Comparison of ENCODE assay signal across 1 cellular context in the genomic region with DNA sequence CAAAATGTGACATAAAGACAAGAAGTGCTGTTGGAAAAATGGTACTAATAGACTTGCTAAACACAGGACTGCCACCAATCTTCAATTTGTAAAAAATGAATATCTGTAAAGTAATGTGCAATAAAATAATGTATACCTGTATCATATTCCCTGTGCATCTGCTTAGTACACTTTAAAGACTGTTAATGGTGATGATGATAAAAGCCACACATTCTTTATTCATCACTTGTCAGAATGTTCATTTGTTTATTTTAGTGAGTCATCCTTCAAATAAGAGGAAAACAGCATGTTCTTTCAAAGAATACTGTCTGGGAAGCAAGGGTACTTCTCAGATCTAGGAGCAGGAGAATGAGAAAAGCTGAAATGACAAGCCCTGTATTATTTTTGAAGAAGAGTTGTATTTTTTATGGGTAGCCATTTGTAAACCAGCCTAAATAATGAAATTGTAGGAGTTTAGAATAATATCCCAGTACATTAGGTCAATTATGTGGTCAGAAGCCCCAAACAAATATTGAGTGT.
TF ChIP-seq lines count a peak whose summit lies in the region.

No MANE protein-coding gene starts in this region.

TF ChIP-seq in HepG2, 621 proteins besides CTCF, POLR2A, EP300 and RAD21 (continued from another document and continues in another):
- TF ChIP-seq ZNF234 (CRISPR knock-in tag; conservative IDR thresholded peaks at IDR 0.05): no peak
- TF ChIP-seq ZNF644 (CRISPR knock-in tag; IDR thresholded peaks at IDR 0.05; ENCODE audit: low read depth): no peak
- no peak for TF ChIP-seq ARNT (IDR thresholded peaks at IDR 0.05)
- no peak for TF ChIP-seq ZNF747 (CRISPR knock-in tag; IDR thresholded peaks at IDR 0.05; ENCODE audit: borderline replicate concordance)
- TF ChIP-seq, protein P1, sequence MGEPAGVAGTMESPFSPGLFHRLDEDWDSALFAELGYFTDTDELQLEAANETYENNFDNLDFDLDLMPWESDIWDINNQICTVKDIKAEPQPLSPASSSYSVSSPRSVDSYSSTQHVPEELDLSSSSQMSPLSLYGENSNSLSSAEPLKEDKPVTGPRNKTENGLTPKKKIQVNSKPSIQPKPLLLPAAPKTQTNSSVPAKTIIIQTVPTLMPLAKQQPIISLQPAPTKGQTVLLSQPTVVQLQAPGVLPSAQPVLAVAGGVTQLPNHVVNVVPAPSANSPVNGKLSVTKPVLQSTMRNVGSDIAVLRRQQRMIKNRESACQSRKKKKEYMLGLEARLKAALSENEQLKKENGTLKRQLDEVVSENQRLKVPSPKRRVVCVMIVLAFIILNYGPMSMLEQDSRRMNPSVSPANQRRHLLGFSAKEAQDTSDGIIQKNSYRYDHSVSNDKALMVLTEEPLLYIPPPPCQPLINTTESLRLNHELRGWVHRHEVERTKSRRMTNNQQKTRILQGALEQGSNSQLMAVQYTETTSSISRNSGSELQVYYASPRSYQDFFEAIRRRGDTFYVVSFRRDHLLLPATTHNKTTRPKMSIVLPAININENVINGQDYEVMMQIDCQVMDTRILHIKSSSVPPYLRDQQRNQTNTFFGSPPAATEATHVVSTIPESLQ (CRISPR knock-in tag; conservative IDR thresholded peaks at IDR 0.05): no peak
- TF ChIP-seq ZNF549 (CRISPR knock-in tag; IDR thresholded peaks at IDR 0.05): no peak
- TF ChIP-seq, protein P2, sequence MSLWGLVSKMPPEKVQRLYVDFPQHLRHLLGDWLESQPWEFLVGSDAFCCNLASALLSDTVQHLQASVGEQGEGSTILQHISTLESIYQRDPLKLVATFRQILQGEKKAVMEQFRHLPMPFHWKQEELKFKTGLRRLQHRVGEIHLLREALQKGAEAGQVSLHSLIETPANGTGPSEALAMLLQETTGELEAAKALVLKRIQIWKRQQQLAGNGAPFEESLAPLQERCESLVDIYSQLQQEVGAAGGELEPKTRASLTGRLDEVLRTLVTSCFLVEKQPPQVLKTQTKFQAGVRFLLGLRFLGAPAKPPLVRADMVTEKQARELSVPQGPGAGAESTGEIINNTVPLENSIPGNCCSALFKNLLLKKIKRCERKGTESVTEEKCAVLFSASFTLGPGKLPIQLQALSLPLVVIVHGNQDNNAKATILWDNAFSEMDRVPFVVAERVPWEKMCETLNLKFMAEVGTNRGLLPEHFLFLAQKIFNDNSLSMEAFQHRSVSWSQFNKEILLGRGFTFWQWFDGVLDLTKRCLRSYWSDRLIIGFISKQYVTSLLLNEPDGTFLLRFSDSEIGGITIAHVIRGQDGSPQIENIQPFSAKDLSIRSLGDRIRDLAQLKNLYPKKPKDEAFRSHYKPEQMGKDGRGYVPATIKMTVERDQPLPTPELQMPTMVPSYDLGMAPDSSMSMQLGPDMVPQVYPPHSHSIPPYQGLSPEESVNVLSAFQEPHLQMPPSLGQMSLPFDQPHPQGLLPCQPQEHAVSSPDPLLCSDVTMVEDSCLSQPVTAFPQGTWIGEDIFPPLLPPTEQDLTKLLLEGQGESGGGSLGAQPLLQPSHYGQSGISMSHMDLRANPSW (CRISPR knock-in tag; IDR thresholded peaks at IDR 0.05; ENCODE audit: borderline replicate concordance): no peak
- TF ChIP-seq, protein P3, sequence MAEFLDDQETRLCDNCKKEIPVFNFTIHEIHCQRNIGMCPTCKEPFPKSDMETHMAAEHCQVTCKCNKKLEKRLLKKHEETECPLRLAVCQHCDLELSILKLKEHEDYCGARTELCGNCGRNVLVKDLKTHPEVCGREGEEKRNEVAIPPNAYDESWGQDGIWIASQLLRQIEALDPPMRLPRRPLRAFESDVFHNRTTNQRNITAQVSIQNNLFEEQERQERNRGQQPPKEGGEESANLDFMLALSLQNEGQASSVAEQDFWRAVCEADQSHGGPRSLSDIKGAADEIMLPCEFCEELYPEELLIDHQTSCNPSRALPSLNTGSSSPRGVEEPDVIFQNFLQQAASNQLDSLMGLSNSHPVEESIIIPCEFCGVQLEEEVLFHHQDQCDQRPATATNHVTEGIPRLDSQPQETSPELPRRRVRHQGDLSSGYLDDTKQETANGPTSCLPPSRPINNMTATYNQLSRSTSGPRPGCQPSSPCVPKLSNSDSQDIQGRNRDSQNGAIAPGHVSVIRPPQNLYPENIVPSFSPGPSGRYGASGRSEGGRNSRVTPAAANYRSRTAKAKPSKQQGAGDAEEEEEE (CRISPR knock-in tag; IDR thresholded peaks at IDR 0.05; ENCODE audit: borderline replicate concordance): no peak
- TF ChIP-seq, protein P4, sequence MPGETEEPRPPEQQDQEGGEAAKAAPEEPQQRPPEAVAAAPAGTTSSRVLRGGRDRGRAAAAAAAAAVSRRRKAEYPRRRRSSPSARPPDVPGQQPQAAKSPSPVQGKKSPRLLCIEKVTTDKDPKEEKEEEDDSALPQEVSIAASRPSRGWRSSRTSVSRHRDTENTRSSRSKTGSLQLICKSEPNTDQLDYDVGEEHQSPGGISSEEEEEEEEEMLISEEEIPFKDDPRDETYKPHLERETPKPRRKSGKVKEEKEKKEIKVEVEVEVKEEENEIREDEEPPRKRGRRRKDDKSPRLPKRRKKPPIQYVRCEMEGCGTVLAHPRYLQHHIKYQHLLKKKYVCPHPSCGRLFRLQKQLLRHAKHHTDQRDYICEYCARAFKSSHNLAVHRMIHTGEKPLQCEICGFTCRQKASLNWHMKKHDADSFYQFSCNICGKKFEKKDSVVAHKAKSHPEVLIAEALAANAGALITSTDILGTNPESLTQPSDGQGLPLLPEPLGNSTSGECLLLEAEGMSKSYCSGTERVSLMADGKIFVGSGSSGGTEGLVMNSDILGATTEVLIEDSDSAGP (CRISPR knock-in tag; IDR thresholded peaks at IDR 0.05; ENCODE audit: borderline replicate concordance): no peak
- TF ChIP-seq FOXA1 (IDR thresholded peaks at IDR 0.05): no peak
- TF ChIP-seq FOXA1 (CRISPR knock-in tag; IDR thresholded peaks at IDR 0.05): peak; percentile 52
- TF ChIP-seq, protein P5, sequence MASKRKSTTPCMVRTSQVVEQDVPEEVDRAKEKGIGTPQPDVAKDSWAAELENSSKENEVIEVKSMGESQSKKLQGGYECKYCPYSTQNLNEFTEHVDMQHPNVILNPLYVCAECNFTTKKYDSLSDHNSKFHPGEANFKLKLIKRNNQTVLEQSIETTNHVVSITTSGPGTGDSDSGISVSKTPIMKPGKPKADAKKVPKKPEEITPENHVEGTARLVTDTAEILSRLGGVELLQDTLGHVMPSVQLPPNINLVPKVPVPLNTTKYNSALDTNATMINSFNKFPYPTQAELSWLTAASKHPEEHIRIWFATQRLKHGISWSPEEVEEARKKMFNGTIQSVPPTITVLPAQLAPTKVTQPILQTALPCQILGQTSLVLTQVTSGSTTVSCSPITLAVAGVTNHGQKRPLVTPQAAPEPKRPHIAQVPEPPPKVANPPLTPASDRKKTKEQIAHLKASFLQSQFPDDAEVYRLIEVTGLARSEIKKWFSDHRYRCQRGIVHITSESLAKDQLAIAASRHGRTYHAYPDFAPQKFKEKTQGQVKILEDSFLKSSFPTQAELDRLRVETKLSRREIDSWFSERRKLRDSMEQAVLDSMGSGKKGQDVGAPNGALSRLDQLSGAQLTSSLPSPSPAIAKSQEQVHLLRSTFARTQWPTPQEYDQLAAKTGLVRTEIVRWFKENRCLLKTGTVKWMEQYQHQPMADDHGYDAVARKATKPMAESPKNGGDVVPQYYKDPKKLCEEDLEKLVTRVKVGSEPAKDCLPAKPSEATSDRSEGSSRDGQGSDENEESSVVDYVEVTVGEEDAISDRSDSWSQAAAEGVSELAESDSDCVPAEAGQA (IDR thresholded peaks at IDR 0.05; ENCODE audit: low read depth): no peak
- TF ChIP-seq, protein P5 (CRISPR knock-in tag; IDR thresholded peaks at IDR 0.05; ENCODE audit: borderline replicate concordance): 0 out of 2 replicates have a peak, but pooled peaks have one; percentile 17
- TF ChIP-seq, protein P6, sequence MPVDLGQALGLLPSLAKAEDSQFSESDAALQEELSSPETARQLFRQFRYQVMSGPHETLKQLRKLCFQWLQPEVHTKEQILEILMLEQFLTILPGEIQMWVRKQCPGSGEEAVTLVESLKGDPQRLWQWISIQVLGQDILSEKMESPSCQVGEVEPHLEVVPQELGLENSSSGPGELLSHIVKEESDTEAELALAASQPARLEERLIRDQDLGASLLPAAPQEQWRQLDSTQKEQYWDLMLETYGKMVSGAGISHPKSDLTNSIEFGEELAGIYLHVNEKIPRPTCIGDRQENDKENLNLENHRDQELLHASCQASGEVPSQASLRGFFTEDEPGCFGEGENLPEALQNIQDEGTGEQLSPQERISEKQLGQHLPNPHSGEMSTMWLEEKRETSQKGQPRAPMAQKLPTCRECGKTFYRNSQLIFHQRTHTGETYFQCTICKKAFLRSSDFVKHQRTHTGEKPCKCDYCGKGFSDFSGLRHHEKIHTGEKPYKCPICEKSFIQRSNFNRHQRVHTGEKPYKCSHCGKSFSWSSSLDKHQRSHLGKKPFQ (CRISPR knock-in tag; IDR thresholded peaks at IDR 0.05; ENCODE audit: insufficient replicate concordance): no peak
- TF ChIP-seq KDM4B (CRISPR knock-in tag; IDR thresholded peaks at IDR 0.05): no peak
- TF ChIP-seq, protein P7, sequence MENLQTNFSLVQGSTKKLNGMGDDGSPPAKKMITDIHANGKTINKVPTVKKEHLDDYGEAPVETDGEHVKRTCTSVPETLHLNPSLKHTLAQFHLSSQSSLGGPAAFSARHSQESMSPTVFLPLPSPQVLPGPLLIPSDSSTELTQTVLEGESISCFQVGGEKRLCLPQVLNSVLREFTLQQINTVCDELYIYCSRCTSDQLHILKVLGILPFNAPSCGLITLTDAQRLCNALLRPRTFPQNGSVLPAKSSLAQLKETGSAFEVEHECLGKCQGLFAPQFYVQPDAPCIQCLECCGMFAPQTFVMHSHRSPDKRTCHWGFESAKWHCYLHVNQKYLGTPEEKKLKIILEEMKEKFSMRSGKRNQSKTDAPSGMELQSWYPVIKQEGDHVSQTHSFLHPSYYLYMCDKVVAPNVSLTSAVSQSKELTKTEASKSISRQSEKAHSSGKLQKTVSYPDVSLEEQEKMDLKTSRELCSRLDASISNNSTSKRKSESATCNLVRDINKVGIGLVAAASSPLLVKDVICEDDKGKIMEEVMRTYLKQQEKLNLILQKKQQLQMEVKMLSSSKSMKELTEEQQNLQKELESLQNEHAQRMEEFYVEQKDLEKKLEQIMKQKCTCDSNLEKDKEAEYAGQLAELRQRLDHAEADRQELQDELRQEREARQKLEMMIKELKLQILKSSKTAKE (CRISPR knock-in tag; IDR thresholded peaks at IDR 0.05; ENCODE audit: borderline replicate concordance): no peak
- no peak for TF ChIP-seq ZNF674 (CRISPR knock-in tag; IDR thresholded peaks at IDR 0.05; ENCODE audit: low read depth)
- no peak for TF ChIP-seq ZNF737 (CRISPR knock-in tag; IDR thresholded peaks at IDR 0.05; ENCODE audit: borderline replicate concordance)
- TF ChIP-seq ZNF781 (CRISPR knock-in tag; IDR thresholded peaks at IDR 0.05; ENCODE audit: borderline replicate concordance, not compliant biosample characterization): no peak
- no peak for TF ChIP-seq CBX5 (CRISPR knock-in tag; IDR thresholded peaks at IDR 0.05; ENCODE audit: borderline replicate concordance)
- TF ChIP-seq, protein P8, sequence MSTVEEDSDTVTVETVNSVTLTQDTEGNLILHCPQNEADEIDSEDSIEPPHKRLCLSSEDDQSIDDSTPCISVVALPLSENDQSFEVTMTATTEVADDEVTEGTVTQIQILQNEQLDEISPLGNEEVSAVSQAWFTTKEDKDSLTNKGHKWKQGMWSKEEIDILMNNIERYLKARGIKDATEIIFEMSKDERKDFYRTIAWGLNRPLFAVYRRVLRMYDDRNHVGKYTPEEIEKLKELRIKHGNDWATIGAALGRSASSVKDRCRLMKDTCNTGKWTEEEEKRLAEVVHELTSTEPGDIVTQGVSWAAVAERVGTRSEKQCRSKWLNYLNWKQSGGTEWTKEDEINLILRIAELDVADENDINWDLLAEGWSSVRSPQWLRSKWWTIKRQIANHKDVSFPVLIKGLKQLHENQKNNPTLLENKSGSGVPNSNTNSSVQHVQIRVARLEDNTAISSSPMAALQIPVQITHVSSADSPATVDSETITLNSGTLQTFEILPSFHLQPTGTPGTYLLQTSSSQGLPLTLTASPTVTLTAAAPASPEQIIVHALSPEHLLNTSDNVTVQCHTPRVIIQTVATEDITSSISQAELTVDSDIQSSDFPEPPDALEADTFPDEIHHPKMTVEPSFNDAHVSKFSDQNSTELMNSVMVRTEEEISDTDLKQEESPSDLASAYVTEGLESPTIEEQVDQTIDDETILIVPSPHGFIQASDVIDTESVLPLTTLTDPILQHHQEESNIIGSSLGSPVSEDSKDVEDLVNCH (CRISPR knock-in tag; IDR thresholded peaks at IDR 0.05): no peak
- TF ChIP-seq, protein P9, sequence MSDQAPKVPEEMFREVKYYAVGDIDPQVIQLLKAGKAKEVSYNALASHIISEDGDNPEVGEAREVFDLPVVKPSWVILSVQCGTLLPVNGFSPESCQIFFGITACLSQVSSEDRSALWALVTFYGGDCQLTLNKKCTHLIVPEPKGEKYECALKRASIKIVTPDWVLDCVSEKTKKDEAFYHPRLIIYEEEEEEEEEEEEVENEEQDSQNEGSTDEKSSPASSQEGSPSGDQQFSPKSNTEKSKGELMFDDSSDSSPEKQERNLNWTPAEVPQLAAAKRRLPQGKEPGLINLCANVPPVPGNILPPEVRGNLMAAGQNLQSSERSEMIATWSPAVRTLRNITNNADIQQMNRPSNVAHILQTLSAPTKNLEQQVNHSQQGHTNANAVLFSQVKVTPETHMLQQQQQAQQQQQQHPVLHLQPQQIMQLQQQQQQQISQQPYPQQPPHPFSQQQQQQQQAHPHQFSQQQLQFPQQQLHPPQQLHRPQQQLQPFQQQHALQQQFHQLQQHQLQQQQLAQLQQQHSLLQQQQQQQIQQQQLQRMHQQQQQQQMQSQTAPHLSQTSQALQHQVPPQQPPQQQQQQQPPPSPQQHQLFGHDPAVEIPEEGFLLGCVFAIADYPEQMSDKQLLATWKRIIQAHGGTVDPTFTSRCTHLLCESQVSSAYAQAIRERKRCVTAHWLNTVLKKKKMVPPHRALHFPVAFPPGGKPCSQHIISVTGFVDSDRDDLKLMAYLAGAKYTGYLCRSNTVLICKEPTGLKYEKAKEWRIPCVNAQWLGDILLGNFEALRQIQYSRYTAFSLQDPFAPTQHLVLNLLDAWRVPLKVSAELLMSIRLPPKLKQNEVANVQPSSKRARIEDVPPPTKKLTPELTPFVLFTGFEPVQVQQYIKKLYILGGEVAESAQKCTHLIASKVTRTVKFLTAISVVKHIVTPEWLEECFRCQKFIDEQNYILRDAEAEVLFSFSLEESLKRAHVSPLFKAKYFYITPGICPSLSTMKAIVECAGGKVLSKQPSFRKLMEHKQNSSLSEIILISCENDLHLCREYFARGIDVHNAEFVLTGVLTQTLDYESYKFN (CRISPR knock-in tag; conservative IDR thresholded peaks at IDR 0.05): peak; percentile 41; the same call in 1 of the 2 replicates
